ENCODE assay signal across 20 cellular contexts in genomic region chr6:33171096-33171888, GRCh38. TPM values are rescaled to one million over a fixed set of nuclear protein-coding genes. Genes with fewer than 3 reads are reported as not detected.
DNase-seq lines count a peak whose midpoint lies in the region; ATAC-seq and TF ChIP-seq lines count a peak whose summit lies in the region.
"Had no signal": no experiment of that assay in that cellular context is flagged by ENCODE, and none has a peak within 500 bp of the region (broad histone marks: within the 10 kb centered on the region; RNA-seq: fewer than 3 reads in every experiment).

No MANE protein-coding gene starts in this region.

- H2BK120ac ChIP-seq in neuronal stem cell (ENCODE audit: low read depth, low read length): no peak overlapping the region

- H3K36me3 ChIP-seq in BLaER1 treated with 17β-estradiol and CSF1 and Interleukin-3, amounts not matched to agents 10 nM and 100 nM: no peaks in the 10 kb centered on the region
- no peaks in the 10 kb centered on the region for H3K36me3 ChIP-seq in neuronal stem cell (replicated peaks in 1 of 2; ENCODE audit: control insufficient read depth in 2 of 2, insufficient read depth in 2 of 2, low read length in 2 of 2)

- H3K9me3 ChIP-seq in BLaER1 treated with 17β-estradiol and CSF1 and Interleukin-3, amounts not matched to agents 10 nM and 100 nM (replicated peaks in 1 of 11): no peaks in the 10 kb centered on the region
- H3K9me3 ChIP-seq in neuronal stem cell (replicated peaks in 1 of 2; ENCODE audit: control insufficient read depth in 2 of 2, insufficient read depth in 1 of 2, low read depth in 1 of 2, low read length in 2 of 2): no peaks in the 10 kb centered on the region

- H2BK12ac ChIP-seq in neuronal stem cell (ENCODE audit: low read length): peak overlapping the region; percentile 73

- H4K8ac ChIP-seq in neuronal stem cell (ENCODE audit: low read depth, low read length): no peak overlapping the region

- H3K4me1 ChIP-seq in BLaER1 treated with 17β-estradiol and CSF1 and Interleukin-3, amounts not matched to agents 10 nM and 100 nM: peaks cover 21 to 82% (median 76%) of the 10 kb centered on the region in 10 experiments
- H3K4me1 ChIP-seq in neuronal stem cell (ENCODE audit: control insufficient read depth in 2 of 2, insufficient read depth in 1 of 2, low read depth in 1 of 2, low read length in 2 of 2): no peaks in the 10 kb centered on the region

- peaks cover 24 to 34% of the 10 kb centered on the region in 2 donors for H3K27me3 Mint-ChIP-seq in stimulated activated naive B cell treated with anti-CD40 and anti-IgM and Interleukin-4, amounts not matched to agents 10 μg/mL and 1 μg/mL and 100 μg/mL, for 72 hours

- no CpG with 5 or more reads among the region's 10 CpGs for WGBS in neuronal stem cell (ENCODE audit: extremely low coverage in 2 of 2, insufficient read length in 2 of 2, insufficient replicate concordance in 1 of 2), 2 donors

- H4K91ac ChIP-seq in neuronal stem cell (ENCODE audit: low read depth, low read length, poor library complexity): peak overlapping the region; percentile 72

- H3K27ac Mint-ChIP-seq in stimulated activated naive B cell treated with anti-CD40 and anti-IgM and Interleukin-4, amounts not matched to agents 10 μg/mL and 1 μg/mL and 100 μg/mL, for 72 hours: peak overlapping the region; percentile 86
- H3K27ac Mint-ChIP-seq: CD8-positive, alpha-beta T cell had no signal

- intact Hi-C loops in head of caudate nucleus (cut with DNase I): no loop called here

- no peak for DNase-seq in neuronal stem cell (ENCODE audit: low spot score)
- DNase-seq in stimulated activated naive B cell treated with anti-CD40 and anti-IgM and Interleukin-4, amounts not matched to agents 10 μg/mL and 1 μg/mL and 100 μg/mL, for 72 hours: no peak
- DNase-seq in activated CD4-positive, alpha-beta T cell treated with anti-CD3 and anti-CD28 coated beads for 48 hours: no peak
- DNase-seq in head of caudate nucleus: no peak
- DNase-seq: C1 segment of cervical spinal cord; CD8-positive, alpha-beta T cell; DND-41; KG1; NCI-H1092 treated with DMSO at 0.1 percent for 48 hours; NCI-H1436 treated with DMSO at 0.1 percent for 48 hours; NCI-H2029; NCI-H226; NCI-H510A treated with DMSO at 0.1 percent for 48 hours; NCI-H748 treated with DMSO at 0.1 percent for 48 hours; PC-9; RPMI8226 had no signal

- H3K4ac ChIP-seq in neuronal stem cell (ENCODE audit: low read length): no peak overlapping the region

- peak overlapping the region; percentile 20 for H2AK5ac ChIP-seq in neuronal stem cell (ENCODE audit: low read depth, low read length)

- peak overlapping the region in 9 of 11 experiments; percentile 15 to 93 (median 86); a peak in 17 of 22 replicates for H3K4me2 ChIP-seq in BLaER1 treated with 17β-estradiol and CSF1 and Interleukin-3, amounts not matched to agents 10 nM and 100 nM
- H3K4me2 ChIP-seq in neuronal stem cell (ENCODE audit: insufficient read depth, low read length, poor library complexity, severe bottlenecking): no peak overlapping the region
- H3K4me2 ChIP-seq: PC-9 had no signal

- ATAC-seq in stimulated activated naive B cell treated with anti-CD40 and anti-IgM and Interleukin-4, amounts not matched to agents 10 μg/mL and 1 μg/mL and 100 μg/mL, for 72 hours (replicated peaks): no peak
- ATAC-seq in GM19328 (IDR thresholded peaks at IDR 0.05; ENCODE audit: unreplicated experiment): no peak
- ATAC-seq: CD8-positive, alpha-beta T cell; SK-N-SH treated with all-trans-retinoic acid at 6 μM for 48 hours had no signal

- H3K27ac ChIP-seq in BLaER1 treated with 17β-estradiol and CSF1 and Interleukin-3, amounts not matched to agents 10 nM and 100 nM: no peak overlapping the region
- H3K27ac ChIP-seq in neuronal stem cell (replicated peaks; ENCODE audit: low read length): no peak overlapping the region
- H3K27ac ChIP-seq: PC-9 had no signal

- H2AFZ ChIP-seq in neuronal stem cell (ENCODE audit: low read length): no peak overlapping the region
- H2AFZ ChIP-seq: PC-9 had no signal

- no peaks in the 10 kb centered on the region for H3K9me3 Mint-ChIP-seq in stimulated activated naive B cell treated with anti-CD40 and anti-IgM and Interleukin-4, amounts not matched to agents 10 μg/mL and 1 μg/mL and 100 μg/mL, for 72 hours
- H3K9me3 Mint-ChIP-seq: CD8-positive, alpha-beta T cell had no signal

- H3K9ac ChIP-seq in BLaER1 treated with 17β-estradiol and CSF1 and Interleukin-3, amounts not matched to agents 10 nM and 100 nM: peak overlapping the region in 1 of 11 experiments; percentile 18; a peak in 1 of 22 replicates
- H3K9ac ChIP-seq in neuronal stem cell (ENCODE audit: low read depth, low read length, poor library complexity): no peak overlapping the region

- no peak overlapping the region for H2BK5ac ChIP-seq in neuronal stem cell (ENCODE audit: low read length)

- H3K4me1 Mint-ChIP-seq in stimulated activated naive B cell treated with anti-CD40 and anti-IgM and Interleukin-4, amounts not matched to agents 10 μg/mL and 1 μg/mL and 100 μg/mL, for 72 hours: peaks cover 24 to 27% of the 10 kb centered on the region in 2 donors

- TF ChIP-seq RAD21 in Ishikawa (IDR thresholded peaks at IDR 0.05; ENCODE audit: low read depth): no peak

- H3K27me3 ChIP-seq in BLaER1 treated with 17β-estradiol and CSF1 and Interleukin-3, amounts not matched to agents 10 nM and 100 nM: no peaks in the 10 kb centered on the region
- peaks cover 0 to 4% (median 0%) of the 10 kb centered on the region in 3 experiments for H3K27me3 ChIP-seq in neuronal stem cell (ENCODE audit: control insufficient read depth in 3 of 3, insufficient read depth in 3 of 3, low read depth in 1 of 3, low read length in 3 of 3)

- no peak overlapping the region for H3K4me3 ChIP-seq in BLaER1 treated with 17β-estradiol and CSF1 and Interleukin-3, amounts not matched to agents 10 nM and 100 nM
- no peak overlapping the region for H3K4me3 ChIP-seq in neuronal stem cell (ENCODE audit: low read length in 2 of 2)
- H3K4me3 ChIP-seq: PC-9 had no signal

- H3K23ac ChIP-seq in neuronal stem cell (ENCODE audit: low read depth, low read length, poor library complexity): no peak overlapping the region

- no peak overlapping the region for H3K14ac ChIP-seq in neuronal stem cell (ENCODE audit: low read length)

- TF ChIP-seq EP300 in Ishikawa (IDR thresholded peaks at IDR 0.05; ENCODE audit: borderline replicate concordance): no peak

- no peaks in the 10 kb centered on the region for H3K36me3 Mint-ChIP-seq in stimulated activated naive B cell treated with anti-CD40 and anti-IgM and Interleukin-4, amounts not matched to agents 10 μg/mL and 1 μg/mL and 100 μg/mL, for 72 hours
- H3K36me3 Mint-ChIP-seq: CD8-positive, alpha-beta T cell had no signal

- no peaks in the 10 kb centered on the region for H4K20me1 ChIP-seq in BLaER1 treated with 17β-estradiol and CSF1 and Interleukin-3, amounts not matched to agents 10 nM and 100 nM

- H3K18ac ChIP-seq in neuronal stem cell (ENCODE audit: low read length): peak overlapping the region; percentile 48

- no peak overlapping the region for H2BK15ac ChIP-seq in neuronal stem cell (ENCODE audit: low read length)

- no peak overlapping the region for H3K4me3 Mint-ChIP-seq in stimulated activated naive B cell treated with anti-CD40 and anti-IgM and Interleukin-4, amounts not matched to agents 10 μg/mL and 1 μg/mL and 100 μg/mL, for 72 hours
- H3K4me3 Mint-ChIP-seq: CD8-positive, alpha-beta T cell had no signal

- peaks cover 2% of the 10 kb centered on the region for H3K79me1 ChIP-seq in neuronal stem cell (ENCODE audit: low read depth, low read length)

TF ChIP-seq in Ishikawa, 13 proteins besides CTCF, POLR2A, EP300 and RAD21:
- TF ChIP-seq ZBTB7A (IDR thresholded peaks at IDR 0.05; ENCODE audit: low read depth): 0 out of 2 replicates have a peak, but pooled peaks have one; percentile 22
- TF ChIP-seq EGR1 (IDR thresholded peaks at IDR 0.05): no peak
- no peak for TF ChIP-seq CREB1 (IDR thresholded peaks at IDR 0.05; ENCODE audit: low read depth)
- no peak for TF ChIP-seq NFIC (IDR thresholded peaks at IDR 0.05)
- no peak for TF ChIP-seq USF1 (IDR thresholded peaks at IDR 0.05)
- no peak for TF ChIP-seq REST (IDR thresholded peaks at IDR 0.05; ENCODE audit: low read depth)

RNA-seq across cellular contexts. Expression of gene COL11A2, which starts 21.0 kb away (rescaled TPM):
- polyA plus RNA-seq in neuronal stem cell (2013, experiment 1 of 2): 0.86 TPM
- polyA plus RNA-seq in neuronal stem cell (2013, experiment 2 of 2): 0.82 TPM

RNA-seq across cellular contexts. Expression of gene RXRB, which starts 29.2 kb away (rescaled TPM):
- 18.7 TPM for polyA plus RNA-seq in neuronal stem cell (2013, experiment 1 of 2)
- polyA plus RNA-seq in neuronal stem cell (2013, experiment 2 of 2): 18.1 TPM

RNA-seq across cellular contexts. Expression of gene SLC39A7, which starts 29.4 kb away (rescaled TPM):
- 42.0 TPM for polyA plus RNA-seq in neuronal stem cell (2013, experiment 1 of 2)
- polyA plus RNA-seq in neuronal stem cell (2013, experiment 2 of 2): 40.1 TPM

RNA-seq across cellular contexts. Expression of gene HSD17B8, which starts 33.2 kb away (rescaled TPM):
- polyA plus RNA-seq in neuronal stem cell (2013, experiment 1 of 2): 8.2 TPM
- polyA plus RNA-seq in neuronal stem cell (2013, experiment 2 of 2): 8.3 TPM

RNA-seq across cellular contexts. Expression of gene RING1, which starts 37.0 kb away (rescaled TPM):
- 47.3 TPM for polyA plus RNA-seq in neuronal stem cell (2013, experiment 1 of 2)
- polyA plus RNA-seq in neuronal stem cell (2013, experiment 2 of 2): 47.9 TPM
